Comparison of ENCODE assay signal across 25 cellular contexts in the genomic region with DNA sequence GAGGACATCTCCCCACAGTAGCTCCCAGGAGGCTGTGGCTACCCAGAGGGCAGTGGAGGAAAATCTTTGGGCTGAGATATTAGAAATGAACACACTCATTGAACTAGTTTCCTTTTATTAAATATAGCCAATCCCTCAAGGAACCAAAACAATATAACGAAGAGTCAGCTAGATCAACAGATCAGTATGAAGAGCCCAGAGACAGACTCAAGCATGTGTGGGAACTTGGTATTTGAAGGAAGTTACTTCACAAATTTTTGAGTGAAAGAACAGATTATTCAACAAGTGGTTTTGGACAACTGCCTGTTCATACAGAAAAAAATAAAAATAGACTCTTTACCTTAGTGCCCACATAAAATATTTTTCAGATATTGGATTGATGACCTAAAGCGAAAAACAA.
A peak's percentile ranks its signal among the peaks of the same experiment; 100 is the strongest.
DNase-seq lines count a peak whose midpoint lies in the region; ATAC-seq and TF ChIP-seq lines count a peak whose summit lies in the region.
"Had no signal": no experiment of that assay in that cellular context is flagged by ENCODE, and none has a peak within 500 bp of the region (broad histone marks: within the 10 kb centered on the region; RNA-seq: fewer than 3 reads in every experiment).

No MANE protein-coding gene starts in this region.

- no peaks in the 10 kb centered on the region for H3K27me3 ChIP-seq in adipocyte (replicated peaks; ENCODE audit: control insufficient read depth, insufficient read depth, low read length)
- no peaks in the 10 kb centered on the region for H3K27me3 ChIP-seq in psoas muscle (ENCODE audit: insufficient read depth in 3 of 3, low read length in 2 of 3)
- H3K27me3 ChIP-seq: tibial nerve had no signal

- H3K4me1 ChIP-seq in adipocyte (ENCODE audit: control insufficient read depth, insufficient read depth, low read length): peaks cover 11% of the 10 kb centered on the region
- no peaks in the 10 kb centered on the region for H3K4me1 ChIP-seq in psoas muscle
- H3K4me1 ChIP-seq: tibial nerve had no signal

- TF ChIP-seq CTCF in psoas muscle (IDR thresholded peaks at IDR 0.05): no peak

- H3K4me3 ChIP-seq in adipocyte (ENCODE audit: low read length) (no peak overlapping the region), skeletal muscle cell (ENCODE audit: low read depth, low read length) (no peak overlapping the region), psoas muscle (no peak overlapping the region)
- H3K4me3 ChIP-seq: coronary artery, GM12878, skin epidermis, tibial nerve had no signal

- no peaks in the 10 kb centered on the region for H3K36me3 ChIP-seq in adipocyte (ENCODE audit: control insufficient read depth, insufficient read depth, low read length, severe bottlenecking)
- no peaks in the 10 kb centered on the region for H3K36me3 ChIP-seq in psoas muscle (ENCODE audit: insufficient read depth in 1 of 2, low read depth in 1 of 2)
- H3K36me3 ChIP-seq: tibial nerve had no signal

- H3K9me3 ChIP-seq in adipocyte (ENCODE audit: control insufficient read depth, low read length) (no peaks in the 10 kb centered on the region), psoas muscle (no peaks in the 10 kb centered on the region)
- H3K9me3 ChIP-seq: tibial nerve had no signal

- WGBS in psoas muscle, 3 donors: 88 to 90% (median 90%) methylated on average over 2 of the region's 2 CpGs

- ATAC-seq in psoas muscle: no peak
- ATAC-seq in HG03280 (IDR thresholded peaks at IDR 0.05; ENCODE audit: unreplicated experiment): no peak
- ATAC-seq: effector memory CD8-positive, alpha-beta T cell; GM12878; left lobe of liver; PC-3; Right ventricle myocardium inferior; stimulated activated naive CD8-positive, alpha-beta T cell treated with anti-CD3 and anti-CD28 coated beads, Interleukin-15, amount 100 ng/mL, for 72 hours had no signal

- H3K27ac ChIP-seq in psoas muscle: no peak overlapping the region
- H3K27ac ChIP-seq: coronary artery, skin epidermis, tibial nerve had no signal

- intact Hi-C loops in psoas muscle (cut with DNase I): no loop called here

- DNase-seq in AG20443 (ENCODE audit: low spot score): peak; percentile 52
- DNase-seq in adipocyte (ENCODE audit: low read depth): peak; percentile 27
- DNase-seq in fibroblast of gingiva (ENCODE audit: low read depth): peak; percentile 24
- peak; percentile 27 for DNase-seq in skeletal muscle cell (ENCODE audit: low read depth)
- no peak for DNase-seq in psoas muscle
- DNase-seq in NCI-H1092 (lab: John Stamatoyannopoulos, UW): no peak
- DNase-seq: activated gamma-delta T cell treated with Interleukin-2 at 50 U/mL for 16 hours; activated T-cell treated with anti-CD3 and anti-CD28 coated beads, Interleukin-2, amount 50 U/mL, for 24 hours; Calu3; DND-41; effector memory CD8-positive, alpha-beta T cell; erythroblast; mesendoderm; NCI-H1694 treated with DMSO at 0.1 percent for 48 hours; NCI-H524; PC-3; stimulated activated CD8-positive, alpha-beta memory T cell treated with anti-CD3 and anti-CD28 coated beads, Interleukin-4, amount 100 ng/mL, for 48 hours; stimulated activated naive CD8-positive, alpha-beta T cell treated with anti-CD3 and anti-CD28 coated beads, Interleukin-15, amount 100 ng/mL, for 72 hours had no signal

- H3K9ac ChIP-seq in adipocyte (ENCODE audit: low read length): no peak overlapping the region

Comparison
In these comparisons a context has a peak if more than half of its experiments do, and no peak if none do; other contexts are left out.
1. DNase-seq: peak in AG20443 (single experiment), adipocyte (single experiment), fibroblast of gingiva (single experiment) and skeletal muscle cell (single experiment); none in psoas muscle (0 of 2) and NCI-H1092 (single experiment).